Comparison of ENCODE assay signal across 19 cellular contexts in genomic region chrX:45360571-45360970, GRCh38.
DNase-seq lines count a peak whose midpoint lies in the region; ATAC-seq, FAIRE-seq and TF ChIP-seq lines count a peak whose summit lies in the region.
"Had no signal": no experiment of that assay in that cellular context is flagged by ENCODE, and none has a peak within 500 bp of the region (broad histone marks: within the 10 kb centered on the region; RNA-seq: fewer than 3 reads in every experiment).

No MANE protein-coding gene starts in this region.

- no peak overlapping the region for H3K9ac ChIP-seq in PC-3 (ENCODE audit: low read length)
- no peak overlapping the region for H3K9ac ChIP-seq in keratinocyte (ENCODE audit: control insufficient read depth, extremely low read depth, insufficient read depth, low read length)

- no peak overlapping the region for H3K4me2 ChIP-seq in PC-3 (ENCODE audit: low read length)
- H3K4me2 ChIP-seq in keratinocyte (ENCODE audit: control insufficient read depth, extremely low read depth, insufficient read depth, low read depth, low read length), result no peak overlapping the region
- H3K4me2 ChIP-seq: A549 had no signal

- no peaks in the 10 kb centered on the region for H3F3A ChIP-seq in PC-3 (ENCODE audit: low read length, unreplicated experiment)

- intact Hi-C loops in PC-3 (cut with micrococcal nuclease), result no loop called here

- no peaks in the 10 kb centered on the region for H3K79me2 ChIP-seq in PC-3 (ENCODE audit: low read length)
- H3K79me2 ChIP-seq in keratinocyte (ENCODE audit: control insufficient read depth, insufficient read depth, low read length), result no peaks in the 10 kb centered on the region

- BruUV-seq in PC-3 (replicated peaks; lab: Mats Ljungman, UMichigan), result no TSS peak

- H3K36me3 ChIP-seq in PC-3 (ENCODE audit: low read depth, low read length) (no peaks in the 10 kb centered on the region; the same call in 1 of the 2 replicates), keratinocyte (ENCODE audit: control insufficient read depth in 2 of 2, extremely low read depth in 1 of 2, insufficient read depth in 2 of 2, low read length in 2 of 2) (no peaks in the 10 kb centered on the region)

- no peaks in the 10 kb centered on the region for H3K9me1 ChIP-seq in keratinocyte (ENCODE audit: control insufficient read depth, extremely low read depth, insufficient read depth, low read length)

- H3K27ac ChIP-seq in PC-3 (ENCODE audit: low read length) (no peak overlapping the region), keratinocyte (ENCODE audit: control insufficient read depth, insufficient read depth, low read length) (no peak overlapping the region)
- H3K27ac ChIP-seq: A549 had no signal

- H3K4me3 ChIP-seq in PC-3 (ENCODE audit: low read length) (no peak overlapping the region), epithelial cell of esophagus (ENCODE audit: low read length) (no peak overlapping the region), keratinocyte (ENCODE audit: control insufficient read depth in 2 of 3, extremely low read depth in 1 of 3, insufficient read depth in 2 of 3, low read depth in 1 of 3, low read length in 3 of 3) (no peak overlapping the region)
- H3K4me3 ChIP-seq: A549 had no signal

- POLR2A ChIA-PET in PC-3 (lab: Charles Lee; ENCODE audit: unreplicated experiment), result no interaction called here

- peak; percentile 73 for FAIRE-seq in keratinocyte (lab: Jason Lieb, UNC)
- FAIRE-seq: A549, D721Med, GM19239, H1 had no signal

- H3K4me1 ChIP-seq in PC-3 (ENCODE audit: insufficient read depth, low read length) (no peaks in the 10 kb centered on the region), keratinocyte (ENCODE audit: control insufficient read depth, extremely low read depth, insufficient read depth, low read length) (peaks cover 8% of the 10 kb centered on the region)
- H3K4me1 ChIP-seq: A549 had no signal

- no peaks in the 10 kb centered on the region for H3K27me3 ChIP-seq in PC-3 (ENCODE audit: low read length)
- peaks cover 7% of the 10 kb centered on the region for H3K27me3 ChIP-seq in keratinocyte (ENCODE audit: control insufficient read depth, extremely low read depth, insufficient read depth, low read length)

- ATAC-seq in PC-3, result no peak
- no peak for ATAC-seq in HG02970 (IDR thresholded peaks at IDR 0.05; ENCODE audit: low FRiP score, unreplicated experiment)
- ATAC-seq: A549; CD8-positive, alpha-beta T cell had no signal

- no peaks in the 10 kb centered on the region for H3K9me3 ChIP-seq in PC-3 (ENCODE audit: low read length)
- no peaks in the 10 kb centered on the region for H3K9me3 ChIP-seq in keratinocyte (ENCODE audit: control insufficient read depth, low read depth, low read length)
- H3K9me3 ChIP-seq: A549 had no signal

- CTCF ChIA-PET in PC-3 (lab: Charles Lee), result no interaction called here

- dilution Hi-C loops in keratinocyte (cut with MboI; ENCODE audit: extremely low pct_ligation_motif_present, low sequenced_read_pairs), result no loop called here

- H3K9me2 ChIP-seq in PC-3 (replicated peaks; ENCODE audit: low read length), result no peaks in the 10 kb centered on the region

- H4K20me1 ChIP-seq in PC-3 (ENCODE audit: low read length) (no peaks in the 10 kb centered on the region), keratinocyte (ENCODE audit: control insufficient read depth, extremely low read depth, insufficient read depth, low read length) (no peaks in the 10 kb centered on the region)

- no peak for TF ChIP-seq CTCF in PC-3 (conservative IDR thresholded peaks at IDR 0.05; ENCODE audit: low read depth, low read length)
- TF ChIP-seq CTCF in epithelial cell of esophagus (IDR thresholded peaks at IDR 0.05; ENCODE audit: insufficient read depth, low read depth, low read length, missing control alignments), result no peak
- no peak for TF ChIP-seq CTCF in keratinocyte (optimal IDR thresholded peaks at IDR 0.05 in 1 of 3, IDR thresholded peaks at IDR 0.05 in 1 of 3, conservative IDR thresholded peaks at IDR 0.05 in 1 of 3; ENCODE audit: extremely low read depth in 1 of 3, insufficient read depth in 2 of 3, low read length in 3 of 3)

- H2AFZ ChIP-seq in PC-3 (ENCODE audit: low read length) (peak overlapping the region; percentile 53; the same call in 1 of the 2 replicates), keratinocyte (ENCODE audit: control insufficient read depth, low read length) (no peak overlapping the region)

- DNase-seq in PC-3, result peak; percentile 54
- peak; percentile 67 for DNase-seq in epithelial cell of esophagus (ENCODE audit: low read depth)
- DNase-seq in keratinocyte (ENCODE audit: low read depth, low spot score), result peak; percentile 25
- no peak for DNase-seq in NCI-H1930 (lab: John Stamatoyannopoulos, UW)
- no peak for DNase-seq in activated CD4-positive, CD25-positive, alpha-beta regulatory T cell (lab: John Stamatoyannopoulos, UW)
- no peak for DNase-seq in activated effector memory CD4-positive, alpha-beta T cell treated with anti-CD3 and anti-CD28 coated beads, Interleukin-2, amount 50 U/mL, for 16 hours
- DNase-seq: CD8-positive, alpha-beta T cell; COR-L47; DMS153; DMS79 treated with DMSO at 0.1 percent for 48 hours; EL; GDM1; HCEC 1CT; HFFc6 had no signal

Comparison
In these comparisons a context has a peak if more than half of its experiments do, and no peak if none do; other contexts are left out.
1. DNase-seq: peak in PC-3 (single experiment), epithelial cell of esophagus (single experiment) and keratinocyte (single experiment); none in NCI-H1930 (0 of 2), activated CD4-positive, CD25-positive, alpha-beta regulatory T cell (0 of 4) and activated effector memory CD4-positive, alpha-beta T cell treated with anti-CD3 and anti-CD28 coated beads, Interleukin-2, amount 50 U/mL, for 16 hours (single experiment).